Comparison of ENCODE assay signal across 8 cellular contexts in genomic region chr10:68074404-68074774, GRCh38. TPM values are rescaled to one million over a fixed set of nuclear protein-coding genes. Genes with fewer than 3 reads are reported as not detected.
DNase-seq lines count a peak whose midpoint lies in the region; ATAC-seq and TF ChIP-seq lines count a peak whose summit lies in the region.

No MANE protein-coding gene starts in this region.

- H3K27me3 Mint-ChIP-seq in CD14-positive monocyte (ENCODE audit: low read depth in 3 of 3) = no peaks in the 10 kb centered on the region

- intact Hi-C loops in CD14-positive monocyte (cut with micrococcal nuclease) (loop anchor here (5.0 to 10.0 kb wide), 3 partner anchors 190 to 258 kb away; partner anchors contain the start of genes HNRNPH3 (in 1 of the 2), PBLD (in 1 of the 2) and SIRT1 (in 1 of the 2)), uterus (cut with DNase I; ENCODE audit: low total_unique reads) (no loop called here)

- in situ Hi-C loops in brain microvascular endothelial cell (cut with HindIII; ENCODE audit: low pct_ligation_motif_present, low sequenced_read_pairs) (no loop called here), ACHN (cut with HindIII; ENCODE audit: low pct_ligation_motif_present, low pct_unique_long_range_greater_than_20kb, low sequenced_read_pairs) (loop anchor here (25.0 kb wide), 1 partner anchor 113 kb away; no protein-coding TSS in a partner anchor)

- no peak for ATAC-seq in GM18861 (IDR thresholded peaks at IDR 0.05; ENCODE audit: unreplicated experiment)

- H3K4me1 ChIP-seq in uterus = peaks cover 0 to 14% of the 10 kb centered on the region in 2 donors

- H3K36me3 ChIP-seq in brain microvascular endothelial cell (replicated peaks) = peaks cover 3% of the 10 kb centered on the region
- no peaks in the 10 kb centered on the region for H3K36me3 ChIP-seq in uterus

- H3K4me3 Mint-ChIP-seq in CD14-positive monocyte = peak overlapping the region; percentile 97

- no peak for TF ChIP-seq CTCF in CD14-positive monocyte (IDR thresholded peaks at IDR 0.05)
- no peak for TF ChIP-seq CTCF in brain microvascular endothelial cell (IDR thresholded peaks at IDR 0.05; ENCODE audit: low read depth, low read length, missing control alignments)
- TF ChIP-seq CTCF in uterus (IDR thresholded peaks at IDR 0.05) = no peak

- H3K27me3 ChIP-seq in brain microvascular endothelial cell (replicated peaks) = no peaks in the 10 kb centered on the region
- H3K27me3 ChIP-seq in uterus = no peaks in the 10 kb centered on the region

- no peaks in the 10 kb centered on the region for H3K9me3 Mint-ChIP-seq in CD14-positive monocyte

- peak overlapping the region; percentile 96 for H3K27ac ChIP-seq in brain microvascular endothelial cell
- peak overlapping the region; percentile 96 to 98 for H3K27ac ChIP-seq in uterus

- H3K9me3 ChIP-seq in uterus = no peaks in the 10 kb centered on the region

- H3K36me3 Mint-ChIP-seq in CD14-positive monocyte = peaks cover 16 to 18% of the 10 kb centered on the region in 2 donors

- H3K4me3 ChIP-seq in Jurkat, Clone E6-1 (ENCODE audit: low read length) = peak overlapping the region; percentile 85
- H3K4me3 ChIP-seq in brain microvascular endothelial cell (ENCODE audit: low read depth, low read length) (peak overlapping the region; percentile 99), uterus (peak overlapping the region; percentile 89 to 92)

- peaks cover 30% of the 10 kb centered on the region for H3K4me1 Mint-ChIP-seq in CD14-positive monocyte

- peak overlapping the region; percentile 92 to 97 (median 95) for H3K27ac Mint-ChIP-seq in CD14-positive monocyte

- DNase-seq in CD14-positive monocyte (ENCODE audit: low spot score) = no peak
- no peak for DNase-seq in Jurkat, Clone E6-1 (ENCODE audit: low read depth, low spot score)
- DNase-seq in brain microvascular endothelial cell = no peak
- DNase-seq in medulla oblongata (ENCODE audit: extremely low spot score) = peak; percentile 48
- no peak for DNase-seq in uterus
- no peak for DNase-seq in putamen (ENCODE audit: low spot score)
- DNase-seq in ACHN = no peak

- TF ChIP-seq POLR2A in uterus (IDR thresholded peaks at IDR 0.05) = no peak

RNA-seq across cellular contexts. Expression of gene HERC4, which starts 0.7 kb away (rescaled TPM):
- 10 to 100 TPM; 10.7 to 14.3 TPM for polyA plus RNA-seq in CD14-positive monocyte
- 15.6 TPM for polyA plus RNA-seq in Jurkat, Clone E6-1 (2012; ENCODE audit: insufficient read depth, insufficient read length)
- 100 to 1,000 TPM in 1 of 4 donors, 10 to 100 TPM in 3; 31.8 to 119 (median 56.2) TPM for total RNA-seq in uterus

RNA-seq across cellular contexts. Expression of gene MYPN, which starts 34.9 kb away (rescaled TPM):
- not detected for polyA plus RNA-seq in CD14-positive monocyte
- not detected for polyA plus RNA-seq in Jurkat, Clone E6-1 (2012; ENCODE audit: insufficient read depth, insufficient read length)
- total RNA-seq in uterus = not detected
